Comparison of ENCODE assay signal across 14 cellular contexts in the genomic region with DNA sequence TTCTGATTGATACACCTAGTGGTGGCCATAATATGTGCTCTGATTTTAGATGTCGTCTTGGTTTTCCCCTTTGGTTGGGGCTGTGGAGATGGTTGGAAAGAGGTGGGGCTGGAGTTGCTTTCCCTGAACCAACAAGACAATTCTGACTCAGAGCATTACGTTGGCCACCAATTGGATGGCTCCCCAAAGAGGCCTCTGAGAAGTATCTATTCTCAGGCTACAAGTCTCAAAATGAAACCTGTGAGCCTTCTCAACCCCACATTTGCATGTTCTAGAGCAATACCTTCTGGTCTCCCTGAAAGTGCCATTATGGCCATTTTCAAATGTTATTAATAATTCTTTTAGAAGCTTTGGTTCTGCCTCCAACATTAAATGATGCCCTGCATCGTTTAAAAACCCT.
DNase-seq lines count a peak whose midpoint lies in the region; ATAC-seq, FAIRE-seq and TF ChIP-seq lines count a peak whose summit lies in the region.
"Had no signal": no experiment of that assay in that cellular context is flagged by ENCODE, and none has a peak within 500 bp of the region (broad histone marks: within the 10 kb centered on the region; RNA-seq: fewer than 3 reads in every experiment).

No MANE protein-coding gene starts in this region.

- TF ChIP-seq CTCF in pancreas (IDR thresholded peaks at IDR 0.05), result no peak

- H3K9me3 ChIP-seq in pancreas, result no peaks in the 10 kb centered on the region
- H3K9me3 ChIP-seq: BE2C had no signal

- WGBS in pancreas, 2 donors, result 81 to 82% methylated on average over 3 of the region's 3 CpGs

- H3K27me3 ChIP-seq in pancreas, result no peaks in the 10 kb centered on the region
- H3K27me3 ChIP-seq: BE2C had no signal

- intact Hi-C loops in pancreas (cut with DNase I), result no loop called here

- no peak overlapping the region for H3K27ac ChIP-seq in pancreas

- H3K4me3 ChIP-seq in pancreas, result no peak overlapping the region

- FAIRE-seq in GM12892 (lab: Jason Lieb, UNC) (peak; percentile 92), pancreas (lab: Jason Lieb, UNC) (no peak)
- FAIRE-seq: kidney had no signal

- in situ Hi-C loops in KBM-7 (cut with MboI; ENCODE audit: low pct_unique_long_range_greater_than_20kb, low sequenced_read_pairs), result no loop called here

- DNase-seq in GM12892 (ENCODE audit: insufficient read length), result peak; percentile 38
- DNase-seq in GM19240 (ENCODE audit: insufficient read length, low spot score), result peak; percentile 61
- no peak for DNase-seq in pancreas
- no peak for DNase-seq in NCI-H526 (lab: John Stamatoyannopoulos, UW)
- DNase-seq in iPS-NIHi7 (ENCODE audit: extremely low spot score), result no peak
- DNase-seq in KBM-7, result no peak
- DNase-seq: activated CD8-positive, alpha-beta memory T cell treated with anti-CD3 and anti-CD28 coated beads for 24 hours; BE2C; IMR-90; kidney; SHP77; stimulated activated CD4-positive, alpha-beta T cell treated with anti-CD3 and anti-CD28 coated beads, Interleukin-2, amount 100 ng/mL, for 48 hours had no signal

- peak; percentile 98 for ATAC-seq in HG02678 (IDR thresholded peaks at IDR 0.05; ENCODE audit: unreplicated experiment)
- peak; percentile 95 for ATAC-seq in HG03457 (IDR thresholded peaks at IDR 0.05; ENCODE audit: unreplicated experiment)
- ATAC-seq in pancreas, result no peak

- H3K4me1 ChIP-seq in pancreas, result no peaks in the 10 kb centered on the region
- H3K4me1 ChIP-seq: BE2C had no signal

- H3K36me3 ChIP-seq in pancreas, result no peaks in the 10 kb centered on the region
- H3K36me3 ChIP-seq: BE2C had no signal

- no peak for TF ChIP-seq POLR2A in GM12892 (IDR thresholded peaks at IDR 0.05; ENCODE audit: low read depth, low read length)

Comparison
In these comparisons a context has a peak if more than half of its experiments do, and no peak if none do; other contexts are left out.
1. DNase-seq: peak in GM12892 (single experiment) and GM19240 (single experiment); none in pancreas (0 of 6), NCI-H526 (0 of 2), iPS-NIHi7 (single experiment) and KBM-7 (single experiment).
2. ATAC-seq: peak in HG02678 (single experiment) and HG03457 (single experiment); none in pancreas (0 of 4).